In genomic region chr12:19212245-19212644, GRCh38 we compare ENCODE assay signal across 17 cellular contexts.
DNase-seq lines count a peak whose midpoint lies in the region; TF ChIP-seq lines count a peak whose summit lies in the region.
"Had no signal": no experiment of that assay in that cellular context is flagged by ENCODE, and none has a peak within 500 bp of the region (broad histone marks: within the 10 kb centered on the region; RNA-seq: fewer than 3 reads in every experiment).

No MANE protein-coding gene starts in this region.

- H3K9me3 ChIP-seq in H9 (ENCODE audit: control insufficient read depth, low read depth, low read length), result no peaks in the 10 kb centered on the region
- no peaks in the 10 kb centered on the region for H3K9me3 ChIP-seq in Karpas-422 (ENCODE audit: low read length)
- H3K9me3 ChIP-seq in testis, result no peaks in the 10 kb centered on the region
- H3K9me3 ChIP-seq: A549, Caco-2 had no signal

- H3K4me2 ChIP-seq in H9 (ENCODE audit: insufficient read depth, insufficient read length, low read length) (no peak overlapping the region), Karpas-422 (ENCODE audit: low read depth, low read length, poor library complexity, severe bottlenecking) (no peak overlapping the region)
- H3K4me2 ChIP-seq: A549; BLaER1 treated with 17β-estradiol and CSF1 and Interleukin-3, amounts not matched to agents 10 nM and 100 nM had no signal

- H4K20me1 ChIP-seq in H9 (ENCODE audit: control insufficient read depth, insufficient read depth, insufficient read length), result no peaks in the 10 kb centered on the region
- no peaks in the 10 kb centered on the region for H4K20me1 ChIP-seq in Karpas-422 (ENCODE audit: insufficient read depth, low read depth, low read length)
- H4K20me1 ChIP-seq: BLaER1 treated with 17β-estradiol and CSF1 and Interleukin-3, amounts not matched to agents 10 nM and 100 nM had no signal

- no peak overlapping the region for H4K91ac ChIP-seq in H9 (ENCODE audit: insufficient read length, low read depth, low read length)

- H2BK5ac ChIP-seq in H9 (ENCODE audit: insufficient read length, low read length), result no peak overlapping the region

- no peak overlapping the region for H3K56ac ChIP-seq in H9 (ENCODE audit: insufficient read length, low read depth, low read length)

- peaks cover 20 to 32% (median 30%) of the 10 kb centered on the region in 3 experiments for H3K36me3 Mint-ChIP-seq in H9 (ENCODE audit: insufficient read depth in 1 of 3, low read depth in 3 of 3)
- H3K36me3 Mint-ChIP-seq: CD8-positive, alpha-beta T cell had no signal

- H3K4me3 Mint-ChIP-seq in H9, result no peak overlapping the region
- H3K4me3 Mint-ChIP-seq: B cell; CD4-positive, alpha-beta T cell; CD8-positive, alpha-beta T cell had no signal

- H3K27me3 ChIP-seq in H9 (ENCODE audit: insufficient read depth, low read length), result no peaks in the 10 kb centered on the region
- H3K27me3 ChIP-seq in Karpas-422 (ENCODE audit: low read length), result no peaks in the 10 kb centered on the region
- no peaks in the 10 kb centered on the region for H3K27me3 ChIP-seq in testis
- H3K27me3 ChIP-seq: BLaER1 treated with 17β-estradiol and CSF1 and Interleukin-3, amounts not matched to agents 10 nM and 100 nM had no signal

- peak overlapping the region in 1 of 3 experiments; percentile 64; a peak in 1 of 7 replicates for H3K27ac Mint-ChIP-seq in H9
- H3K27ac Mint-ChIP-seq: B cell; CD4-positive, alpha-beta T cell; CD8-positive, alpha-beta T cell had no signal

- no peak overlapping the region for H4K5ac ChIP-seq in H9 (ENCODE audit: insufficient read length, low read depth, low read length)

- no peaks in the 10 kb centered on the region for H3K9me2 ChIP-seq in Karpas-422 (replicated peaks; ENCODE audit: insufficient read depth, low read length)

- no peak overlapping the region for H3K14ac ChIP-seq in H9 (ENCODE audit: insufficient read depth, low read length)

- H3K23ac ChIP-seq in H9 (ENCODE audit: insufficient read length, low read depth, low read length), result no peak overlapping the region

- H2BK15ac ChIP-seq in H9 (ENCODE audit: low read depth, low read length), result no peak overlapping the region

- H2AK5ac ChIP-seq in H9 (ENCODE audit: insufficient read length, low read length), result no peak overlapping the region

- H3K4me1 Mint-ChIP-seq in H9, result peaks cover 4 to 8% of the 10 kb centered on the region in 2 experiments
- H3K4me1 Mint-ChIP-seq: B cell had no signal

- H3K79me2 ChIP-seq in H9 (ENCODE audit: insufficient read depth, low read length) (peaks cover 4% of the 10 kb centered on the region; the same call in 1 of the 2 replicates), Karpas-422 (ENCODE audit: low read length) (peaks cover 95% of the 10 kb centered on the region)

- H3K23me2 ChIP-seq in H9 (ENCODE audit: insufficient read length, low read depth, low read length, poor library complexity, severe bottlenecking), result no peaks in the 10 kb centered on the region

- no peak for DNase-seq in H9
- no peak for DNase-seq in Karpas-422
- DNase-seq in posterior vena cava (ENCODE audit: low spot score), result peak; percentile 60
- no peak for DNase-seq in SIG-M5 treated with dmso at 0.1 percent for 504 hours (lab: John Stamatoyannopoulos, UW; ENCODE audit: unreplicated experiment)
- no peak for DNase-seq in testis
- DNase-seq: AML-193; Caco-2; Calu3; CD4-positive, alpha-beta T cell; CD8-positive, alpha-beta T cell; DMS79 treated with DMSO at 0.1 percent for 48 hours; GF-D8 had no signal

- no peak overlapping the region for H3K9ac ChIP-seq in H9 (ENCODE audit: extremely low read depth, insufficient read length, low read length)
- H3K9ac ChIP-seq in Karpas-422 (ENCODE audit: low read length), result no peak overlapping the region
- H3K9ac ChIP-seq: BLaER1 treated with 17β-estradiol and CSF1 and Interleukin-3, amounts not matched to agents 10 nM and 100 nM had no signal

- H2AFZ ChIP-seq in H9 (ENCODE audit: low read length) (no peak overlapping the region), Karpas-422 (ENCODE audit: low read length) (no peak overlapping the region)

- no peak for TF ChIP-seq CTCF in H9 (conservative IDR thresholded peaks at IDR 0.05)
- no peak for TF ChIP-seq CTCF in testis (IDR thresholded peaks at IDR 0.05)

- no peak overlapping the region for H3K18ac ChIP-seq in H9 (ENCODE audit: insufficient read length, low read depth, low read length)

- H3K36me3 ChIP-seq in Karpas-422 (ENCODE audit: insufficient read depth, low read length), result peaks cover 17% of the 10 kb centered on the region
- H3K36me3 ChIP-seq in testis (ENCODE audit: low read depth, missing control alignments), result no peaks in the 10 kb centered on the region
- H3K36me3 ChIP-seq: BLaER1 treated with 17β-estradiol and CSF1 and Interleukin-3, amounts not matched to agents 10 nM and 100 nM had no signal

- peaks cover 6% of the 10 kb centered on the region for H3K79me1 ChIP-seq in H9 (ENCODE audit: insufficient read depth, low read depth, low read length, poor library complexity, severe bottlenecking)

- H3T11ph ChIP-seq in H9 (ENCODE audit: low read length), result no peak overlapping the region

- no peak overlapping the region for H2BK12ac ChIP-seq in H9 (ENCODE audit: insufficient read length, low read depth, low read length)

- H3K4me3 ChIP-seq in Karpas-422 (ENCODE audit: low read length), result no peak overlapping the region
- H3K4me3 ChIP-seq in testis, result no peak overlapping the region
- H3K4me3 ChIP-seq: A549; BLaER1 treated with 17β-estradiol and CSF1 and Interleukin-3, amounts not matched to agents 10 nM and 100 nM had no signal

- peaks cover 2 to 7% of the 10 kb centered on the region in 2 experiments; a peak in 4 of 5 replicates for H3K9me3 Mint-ChIP-seq in H9

- intact Hi-C loops in posterior vena cava (cut with DNase I), result no loop called here
- intact Hi-C loops in testis (cut with DNase I; ENCODE audit: low total_unique reads), result no loop called here

- no peak overlapping the region for H3K4ac ChIP-seq in H9 (ENCODE audit: low read depth, low read length)

- H4K8ac ChIP-seq in H9 (replicated peaks; ENCODE audit: insufficient read length, low read depth, low read length), result no peak overlapping the region

- WGBS in H9 (ENCODE audit: extremely low coverage, insufficient read length, low lambda C conversion rate), result no CpG with 5 or more reads among the region's 9 CpGs
- WGBS in testis, 2 donors, result 96 to 97% methylated on average over 9 of the region's 9 CpGs

- H3K4me1 ChIP-seq in H9 (ENCODE audit: insufficient read depth, low read length) (peaks cover 12% of the 10 kb centered on the region), Karpas-422 (ENCODE audit: low read length) (peaks cover 74% of the 10 kb centered on the region), testis (no peaks in the 10 kb centered on the region)
- H3K4me1 ChIP-seq: A549 had no signal

- H3K27ac ChIP-seq in H9 (ENCODE audit: insufficient read length, low read depth, low read length), result no peak overlapping the region
- 0 out of 2 replicates have a peak overlapping the region, but pooled peaks have one; percentile 26 for H3K27ac ChIP-seq in Karpas-422 (ENCODE audit: low read length)
- H3K27ac ChIP-seq in testis, result no peak overlapping the region
- H3K27ac ChIP-seq: 22Rv1; A549; BLaER1 treated with 17β-estradiol and CSF1 and Interleukin-3, amounts not matched to agents 10 nM and 100 nM; C4-2B had no signal

- no peaks in the 10 kb centered on the region for H3K27me3 Mint-ChIP-seq in H9 (ENCODE audit: low read depth)
- H3K27me3 Mint-ChIP-seq: B cell; CD4-positive, alpha-beta T cell had no signal

- no peak overlapping the region for H2BK20ac ChIP-seq in H9 (ENCODE audit: low read depth, low read length, poor library complexity, severe bottlenecking)

- no peak for TF ChIP-seq POLR2A in testis (IDR thresholded peaks at IDR 0.05)

- H2BK120ac ChIP-seq in H9 (ENCODE audit: low read depth, low read length, poor library complexity, severe bottlenecking), result peak overlapping the region; percentile 9
